32 cellular contexts compared by ENCODE assay signal in the genomic region with DNA sequence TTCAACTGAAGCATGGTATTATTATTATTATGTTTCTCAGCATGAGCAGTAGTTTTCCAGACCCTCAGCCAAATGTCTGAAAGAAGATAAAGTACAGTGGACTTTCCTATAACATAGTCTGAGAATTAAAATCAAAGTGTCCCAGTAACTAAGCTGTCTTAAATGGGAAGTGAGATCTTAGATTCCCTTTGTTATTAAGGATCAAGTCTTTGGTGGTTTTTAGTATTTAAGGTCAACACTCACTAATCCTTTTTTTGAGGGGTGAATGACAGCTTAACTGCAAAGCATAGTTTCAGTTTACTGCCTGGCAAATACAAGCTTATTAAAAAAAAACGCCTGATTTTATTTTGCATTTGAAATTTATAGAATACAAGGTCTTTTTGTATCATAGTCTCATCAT.
"Had no signal": no experiment of that assay in that cellular context is flagged by ENCODE, and none has a peak within 500 bp of the region (broad histone marks: within the 10 kb centered on the region; RNA-seq: fewer than 3 reads in every experiment).

No MANE protein-coding gene starts in this region.

- H3K9me3 ChIP-seq: ascending aorta had no signal

- H3K27me3 ChIP-seq: ascending aorta, cardiac muscle cell had no signal

- FAIRE-seq: bronchial epithelial cell, TTC549 had no signal

- H3K27ac ChIP-seq: ascending aorta, VCaP had no signal

- ATAC-seq: activated CD8-positive, alpha-beta T cell treated with anti-CD3 and anti-CD28 coated beads for 36 hours; activated naive CD8-positive, alpha-beta T cell treated with anti-CD3 and anti-CD28 coated beads, Interleukin-2, amount 50 U/mL, for 24 hours; activated T-cell treated with anti-CD3 and anti-CD28 coated beads, Interleukin-2, amount 50 U/mL, for 4 hours; activated T-cell treated with anti-CD3 and anti-CD28 coated beads, Interleukin-2, amount 50 U/mL, for 72 hours; activated T-helper 17 cell treated with anti-CD3 and anti-CD28 coated beads, Interleukin-2, amount 50 U/mL, for 72 hours had no signal

- H3K4me3 ChIP-seq: ascending aorta, cardiac muscle cell had no signal

- H3K36me3 ChIP-seq: ascending aorta, cardiac muscle cell had no signal

- H3K4me1 ChIP-seq: ascending aorta had no signal

- DNase-seq: activated B cell treated with CpG ODN at 0.5 μM for 24 hours; activated CD4-positive, alpha-beta memory T cell treated with anti-CD3 and anti-CD28 coated beads for 36 hours; activated CD4-positive, alpha-beta T cell treated with anti-CD3 and anti-CD28 coated beads for 4 hours; activated CD4-positive, alpha-beta T cell treated with anti-CD3 and anti-CD28 coated beads, Interleukin-2, amount 10 ng/mL, durations not matched to agents 24 days and 14 days; activated CD4-positive, alpha-beta T cell treated with anti-CD3 and anti-CD28 coated beads, Interleukin-2, amount 50 U/mL, for 1 hour; activated CD4-positive, alpha-beta T cell treated with anti-CD3 and anti-CD28 coated beads, Interleukin-2, amount 50 U/mL, for 4 hours; activated CD4-positive, CD25-positive, alpha-beta regulatory T cell treated with anti-CD3 and anti-CD28 coated beads, Interleukin-2, amount 50 U/mL, for 72 hours; activated CD8-positive, alpha-beta memory T cell treated with anti-CD3 and anti-CD28 coated beads, Interleukin-2, amount 50 U/mL, for 4 hours; activated CD8-positive, alpha-beta T cell treated with anti-CD3 and anti-CD28 coated beads for 36 hours; activated effector memory CD4-positive, alpha-beta T cell treated with Interleukin-2 at 50 U/mL for 16 hours; activated gamma-delta T cell; activated naive CD4-positive, alpha-beta T cell treated with anti-CD3 and anti-CD28 coated beads, Interleukin-2, amount 10 ng/mL, durations not matched to agents 7 days and 5 days; activated naive CD4-positive, alpha-beta T cell treated with Interleukin-2 at 50 U/mL for 16 hours; activated naive CD8-positive, alpha-beta T cell treated with anti-CD3 and anti-CD28 coated beads, Interleukin-2, amount 10 ng/mL, durations not matched to agents 7 days and 5 days; activated naive CD8-positive, alpha-beta T cell treated with anti-CD3 and anti-CD28 coated beads, Interleukin-2, amount 50 U/mL, for 24 hours; activated T-cell treated with anti-CD3 and anti-CD28 coated beads for 4 hours; activated T-cell treated with anti-CD3 and anti-CD28 coated beads, Interleukin-2, amount 50 U/mL, for 1 hour; activated T-cell treated with anti-CD3 and anti-CD28 coated beads, Interleukin-2, amount 50 U/mL, for 4 hours; activated T-cell treated with anti-CD3 and anti-CD28 coated beads, Interleukin-2, amount 50 U/mL, for 72 hours; amygdala; anterior cingulate cortex; caudate nucleus; cerebellar nuclear complex; T-helper 1 cell; T-helper 2 cell; T-helper 9 cell had no signal
